1 cellular context compared by ENCODE assay signal in the genomic region with DNA sequence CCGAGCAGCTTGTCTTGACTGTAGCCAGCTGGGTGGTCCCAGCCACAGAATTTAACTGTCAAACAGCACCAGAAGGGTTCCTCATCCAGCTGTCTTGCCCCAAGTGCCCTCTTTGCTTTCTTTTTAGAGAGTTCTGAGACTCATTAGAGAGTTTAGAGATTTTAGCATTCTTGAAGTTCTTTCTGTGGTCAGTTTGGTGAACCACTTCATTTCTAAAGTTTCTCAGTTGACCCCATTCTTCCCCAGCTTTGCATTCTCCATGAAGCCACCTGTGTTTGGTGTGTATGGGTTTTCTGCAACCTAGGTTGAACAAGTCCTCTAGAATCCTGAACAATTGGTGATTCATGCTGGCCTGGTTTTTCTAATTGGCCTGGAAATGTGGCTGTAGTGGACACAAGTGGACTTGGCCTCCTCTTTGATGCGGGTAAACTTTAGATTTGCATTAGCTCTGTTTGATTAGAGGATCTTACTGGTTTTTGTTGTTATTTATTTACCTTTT.
TF ChIP-seq lines count a peak whose summit lies in the region.

No MANE protein-coding gene starts in this region.

TF ChIP-seq in GM12878, 131 proteins besides CTCF, POLR2A, EP300 and RAD21 (continues in another document):
- TF ChIP-seq, protein P1, sequence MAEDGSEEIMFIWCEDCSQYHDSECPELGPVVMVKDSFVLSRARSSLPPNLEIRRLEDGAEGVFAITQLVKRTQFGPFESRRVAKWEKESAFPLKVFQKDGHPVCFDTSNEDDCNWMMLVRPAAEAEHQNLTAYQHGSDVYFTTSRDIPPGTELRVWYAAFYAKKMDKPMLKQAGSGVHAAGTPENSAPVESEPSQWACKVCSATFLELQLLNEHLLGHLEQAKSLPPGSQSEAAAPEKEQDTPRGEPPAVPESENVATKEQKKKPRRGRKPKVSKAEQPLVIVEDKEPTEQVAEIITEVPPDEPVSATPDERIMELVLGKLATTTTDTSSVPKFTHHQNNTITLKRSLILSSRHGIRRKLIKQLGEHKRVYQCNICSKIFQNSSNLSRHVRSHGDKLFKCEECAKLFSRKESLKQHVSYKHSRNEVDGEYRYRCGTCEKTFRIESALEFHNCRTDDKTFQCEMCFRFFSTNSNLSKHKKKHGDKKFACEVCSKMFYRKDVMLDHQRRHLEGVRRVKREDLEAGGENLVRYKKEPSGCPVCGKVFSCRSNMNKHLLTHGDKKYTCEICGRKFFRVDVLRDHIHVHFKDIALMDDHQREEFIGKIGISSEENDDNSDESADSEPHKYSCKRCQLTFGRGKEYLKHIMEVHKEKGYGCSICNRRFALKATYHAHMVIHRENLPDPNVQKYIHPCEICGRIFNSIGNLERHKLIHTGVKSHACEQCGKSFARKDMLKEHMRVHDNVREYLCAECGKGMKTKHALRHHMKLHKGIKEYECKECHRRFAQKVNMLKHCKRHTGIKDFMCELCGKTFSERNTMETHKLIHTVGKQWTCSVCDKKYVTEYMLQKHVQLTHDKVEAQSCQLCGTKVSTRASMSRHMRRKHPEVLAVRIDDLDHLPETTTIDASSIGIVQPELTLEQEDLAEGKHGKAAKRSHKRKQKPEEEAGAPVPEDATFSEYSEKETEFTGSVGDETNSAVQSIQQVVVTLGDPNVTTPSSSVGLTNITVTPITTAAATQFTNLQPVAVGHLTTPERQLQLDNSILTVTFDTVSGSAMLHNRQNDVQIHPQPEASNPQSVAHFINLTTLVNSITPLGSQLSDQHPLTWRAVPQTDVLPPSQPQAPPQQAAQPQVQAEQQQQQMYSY (CRISPR knock-in tag; IDR thresholded peaks at IDR 0.05): no peak
- TF ChIP-seq EGR1 (IDR thresholded peaks at IDR 0.05; ENCODE audit: borderline replicate concordance in 1 of 2, low read depth in 2 of 2, low read length in 2 of 2) (no peak), MEF2B (IDR thresholded peaks at IDR 0.05; ENCODE audit: partially characterized antibody, poor library complexity, severe bottlenecking) (peak; percentile 49), MTA3 (IDR thresholded peaks at IDR 0.05; ENCODE audit: borderline replicate concordance, low read length) (no peak), ESRRA (IDR thresholded peaks at IDR 0.05; ENCODE audit: low read length) (no peak), ZNF24 (IDR thresholded peaks at IDR 0.05) (no peak), LARP7 (IDR thresholded peaks at IDR 0.05) (no peak), CHD4 (IDR thresholded peaks at IDR 0.05) (no peak), SMAD5 (IDR thresholded peaks at IDR 0.05; ENCODE audit: low read depth) (no peak), RBBP5 (conservative IDR thresholded peaks at IDR 0.05) (no peak), NR2C2 (IDR thresholded peaks at IDR 0.05; ENCODE audit: borderline replicate concordance, control insufficient read depth, insufficient read length, low read depth) (no peak), TBL1XR1 (IDR thresholded peaks at IDR 0.05; ENCODE audit: low read depth, low read length) (peak; percentile 91), ASH2L (IDR thresholded peaks at IDR 0.05; ENCODE audit: borderline replicate concordance, low read depth) (0 out of 2 replicates have a peak, but pooled peaks have one; percentile 43), NBN (IDR thresholded peaks at IDR 0.05) (peak; percentile 69; the same call in 1 of the 2 replicates), RB1 (IDR thresholded peaks at IDR 0.05; ENCODE audit: borderline replicate concordance) (no peak), SMARCA5 (IDR thresholded peaks at IDR 0.05) (no peak), MEF2A (IDR thresholded peaks at IDR 0.05; ENCODE audit: insufficient read depth, low read depth, low read length) (peak; percentile 49; the same call in 1 of the 2 replicates), EED (IDR thresholded peaks at IDR 0.05; ENCODE audit: low read depth) (peak; percentile 75), GABPA (IDR thresholded peaks at IDR 0.05; ENCODE audit: low read depth) (peak; percentile 36; the same call in 1 of the 2 replicates), TAF1 (IDR thresholded peaks at IDR 0.05; ENCODE audit: borderline replicate concordance, low read depth, low read length) (0 out of 2 replicates have a peak, but pooled peaks have one; percentile 5), BCL11A (IDR thresholded peaks at IDR 0.05; ENCODE audit: low read depth, low read length) (peak; percentile 86), TARDBP (IDR thresholded peaks at IDR 0.05; ENCODE audit: borderline replicate concordance) (no peak; the same call in 1 of the 2 replicates), CEBPB (IDR thresholded peaks at IDR 0.05; ENCODE audit: borderline replicate concordance in 1 of 2, low read depth in 2 of 2, low read length in 2 of 2) (0 out of 4 replicates have a peak, but pooled peaks of 1 of the 2 experiments have one; percentile 59), YY1 (IDR thresholded peaks at IDR 0.05; ENCODE audit: low read depth, low read length) (no peak), EZH2 (IDR thresholded peaks at IDR 0.05; ENCODE audit: borderline replicate concordance, control insufficient read depth, low read depth, low read length) (no peak), POLR2AphosphoS5 (IDR thresholded peaks at IDR 0.05; ENCODE audit: low read length) (no peak), ZBED1 (IDR thresholded peaks at IDR 0.05; ENCODE audit: borderline replicate concordance) (0 out of 2 replicates have a peak, but pooled peaks have one; percentile 34), IRF4 (IDR thresholded peaks at IDR 0.05; ENCODE audit: low read depth, low read length) (peak; percentile 63), CBX5 (IDR thresholded peaks at IDR 0.05; ENCODE audit: low read depth) (no peak), ZNF622 (IDR thresholded peaks at IDR 0.05) (no peak), PAX5 (IDR thresholded peaks at IDR 0.05; ENCODE audit: borderline replicate concordance, low read depth, low read length) (peak; percentile 82; the same call in 1 of the 2 replicates), MXI1 (IDR thresholded peaks at IDR 0.05; ENCODE audit: low read depth, low read length) (no peak), DPF2 (IDR thresholded peaks at IDR 0.05) (peak; percentile 60; the same call in 1 of the 2 replicates), ZNF217 (IDR thresholded peaks at IDR 0.05) (no peak), ZZZ3 (IDR thresholded peaks at IDR 0.05; ENCODE audit: control insufficient read depth, insufficient read length, low read depth) (no peak), NFYA (IDR thresholded peaks at IDR 0.05; ENCODE audit: borderline replicate concordance, low read depth, low read length) (no peak), NRF1 (conservative IDR thresholded peaks at IDR 0.05; ENCODE audit: low read depth, low read length) (no peak)
- TF ChIP-seq, protein P2, sequence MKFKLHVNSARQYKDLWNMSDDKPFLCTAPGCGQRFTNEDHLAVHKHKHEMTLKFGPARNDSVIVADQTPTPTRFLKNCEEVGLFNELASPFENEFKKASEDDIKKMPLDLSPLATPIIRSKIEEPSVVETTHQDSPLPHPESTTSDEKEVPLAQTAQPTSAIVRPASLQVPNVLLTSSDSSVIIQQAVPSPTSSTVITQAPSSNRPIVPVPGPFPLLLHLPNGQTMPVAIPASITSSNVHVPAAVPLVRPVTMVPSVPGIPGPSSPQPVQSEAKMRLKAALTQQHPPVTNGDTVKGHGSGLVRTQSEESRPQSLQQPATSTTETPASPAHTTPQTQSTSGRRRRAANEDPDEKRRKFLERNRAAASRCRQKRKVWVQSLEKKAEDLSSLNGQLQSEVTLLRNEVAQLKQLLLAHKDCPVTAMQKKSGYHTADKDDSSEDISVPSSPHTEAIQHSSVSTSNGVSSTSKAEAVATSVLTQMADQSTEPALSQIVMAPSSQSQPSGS (IDR thresholded peaks at IDR 0.05; ENCODE audit: low read length): no peak
- TF ChIP-seq, protein P3, sequence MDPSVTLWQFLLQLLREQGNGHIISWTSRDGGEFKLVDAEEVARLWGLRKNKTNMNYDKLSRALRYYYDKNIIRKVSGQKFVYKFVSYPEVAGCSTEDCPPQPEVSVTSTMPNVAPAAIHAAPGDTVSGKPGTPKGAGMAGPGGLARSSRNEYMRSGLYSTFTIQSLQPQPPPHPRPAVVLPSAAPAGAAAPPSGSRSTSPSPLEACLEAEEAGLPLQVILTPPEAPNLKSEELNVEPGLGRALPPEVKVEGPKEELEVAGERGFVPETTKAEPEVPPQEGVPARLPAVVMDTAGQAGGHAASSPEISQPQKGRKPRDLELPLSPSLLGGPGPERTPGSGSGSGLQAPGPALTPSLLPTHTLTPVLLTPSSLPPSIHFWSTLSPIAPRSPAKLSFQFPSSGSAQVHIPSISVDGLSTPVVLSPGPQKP (IDR thresholded peaks at IDR 0.05; ENCODE audit: low read depth, low read length): no peak
- TF ChIP-seq, protein P4, sequence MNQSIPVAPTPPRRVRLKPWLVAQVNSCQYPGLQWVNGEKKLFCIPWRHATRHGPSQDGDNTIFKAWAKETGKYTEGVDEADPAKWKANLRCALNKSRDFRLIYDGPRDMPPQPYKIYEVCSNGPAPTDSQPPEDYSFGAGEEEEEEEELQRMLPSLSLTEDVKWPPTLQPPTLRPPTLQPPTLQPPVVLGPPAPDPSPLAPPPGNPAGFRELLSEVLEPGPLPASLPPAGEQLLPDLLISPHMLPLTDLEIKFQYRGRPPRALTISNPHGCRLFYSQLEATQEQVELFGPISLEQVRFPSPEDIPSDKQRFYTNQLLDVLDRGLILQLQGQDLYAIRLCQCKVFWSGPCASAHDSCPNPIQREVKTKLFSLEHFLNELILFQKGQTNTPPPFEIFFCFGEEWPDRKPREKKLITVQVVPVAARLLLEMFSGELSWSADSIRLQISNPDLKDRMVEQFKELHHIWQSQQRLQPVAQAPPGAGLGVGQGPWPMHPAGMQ (IDR thresholded peaks at IDR 0.05; ENCODE audit: borderline replicate concordance): no peak
- TF ChIP-seq, protein P5, sequence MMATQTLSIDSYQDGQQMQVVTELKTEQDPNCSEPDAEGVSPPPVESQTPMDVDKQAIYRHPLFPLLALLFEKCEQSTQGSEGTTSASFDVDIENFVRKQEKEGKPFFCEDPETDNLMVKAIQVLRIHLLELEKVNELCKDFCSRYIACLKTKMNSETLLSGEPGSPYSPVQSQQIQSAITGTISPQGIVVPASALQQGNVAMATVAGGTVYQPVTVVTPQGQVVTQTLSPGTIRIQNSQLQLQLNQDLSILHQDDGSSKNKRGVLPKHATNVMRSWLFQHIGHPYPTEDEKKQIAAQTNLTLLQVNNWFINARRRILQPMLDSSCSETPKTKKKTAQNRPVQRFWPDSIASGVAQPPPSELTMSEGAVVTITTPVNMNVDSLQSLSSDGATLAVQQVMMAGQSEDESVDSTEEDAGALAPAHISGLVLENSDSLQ (IDR thresholded peaks at IDR 0.05): no peak
- TF ChIP-seq, protein P6, sequence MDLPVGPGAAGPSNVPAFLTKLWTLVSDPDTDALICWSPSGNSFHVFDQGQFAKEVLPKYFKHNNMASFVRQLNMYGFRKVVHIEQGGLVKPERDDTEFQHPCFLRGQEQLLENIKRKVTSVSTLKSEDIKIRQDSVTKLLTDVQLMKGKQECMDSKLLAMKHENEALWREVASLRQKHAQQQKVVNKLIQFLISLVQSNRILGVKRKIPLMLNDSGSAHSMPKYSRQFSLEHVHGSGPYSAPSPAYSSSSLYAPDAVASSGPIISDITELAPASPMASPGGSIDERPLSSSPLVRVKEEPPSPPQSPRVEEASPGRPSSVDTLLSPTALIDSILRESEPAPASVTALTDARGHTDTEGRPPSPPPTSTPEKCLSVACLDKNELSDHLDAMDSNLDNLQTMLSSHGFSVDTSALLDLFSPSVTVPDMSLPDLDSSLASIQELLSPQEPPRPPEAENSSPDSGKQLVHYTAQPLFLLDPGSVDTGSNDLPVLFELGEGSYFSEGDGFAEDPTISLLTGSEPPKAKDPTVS (IDR thresholded peaks at IDR 0.05; ENCODE audit: low read depth, low read length): no peak
- TF ChIP-seq, protein P7, sequence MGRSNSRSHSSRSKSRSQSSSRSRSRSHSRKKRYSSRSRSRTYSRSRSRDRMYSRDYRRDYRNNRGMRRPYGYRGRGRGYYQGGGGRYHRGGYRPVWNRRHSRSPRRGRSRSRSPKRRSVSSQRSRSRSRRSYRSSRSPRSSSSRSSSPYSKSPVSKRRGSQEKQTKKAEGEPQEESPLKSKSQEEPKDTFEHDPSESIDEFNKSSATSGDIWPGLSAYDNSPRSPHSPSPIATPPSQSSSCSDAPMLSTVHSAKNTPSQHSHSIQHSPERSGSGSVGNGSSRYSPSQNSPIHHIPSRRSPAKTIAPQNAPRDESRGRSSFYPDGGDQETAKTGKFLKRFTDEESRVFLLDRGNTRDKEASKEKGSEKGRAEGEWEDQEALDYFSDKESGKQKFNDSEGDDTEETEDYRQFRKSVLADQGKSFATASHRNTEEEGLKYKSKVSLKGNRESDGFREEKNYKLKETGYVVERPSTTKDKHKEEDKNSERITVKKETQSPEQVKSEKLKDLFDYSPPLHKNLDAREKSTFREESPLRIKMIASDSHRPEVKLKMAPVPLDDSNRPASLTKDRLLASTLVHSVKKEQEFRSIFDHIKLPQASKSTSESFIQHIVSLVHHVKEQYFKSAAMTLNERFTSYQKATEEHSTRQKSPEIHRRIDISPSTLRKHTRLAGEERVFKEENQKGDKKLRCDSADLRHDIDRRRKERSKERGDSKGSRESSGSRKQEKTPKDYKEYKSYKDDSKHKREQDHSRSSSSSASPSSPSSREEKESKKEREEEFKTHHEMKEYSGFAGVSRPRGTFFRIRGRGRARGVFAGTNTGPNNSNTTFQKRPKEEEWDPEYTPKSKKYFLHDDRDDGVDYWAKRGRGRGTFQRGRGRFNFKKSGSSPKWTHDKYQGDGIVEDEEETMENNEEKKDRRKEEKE (IDR thresholded peaks at IDR 0.05): no peak
- TF ChIP-seq, protein P8, sequence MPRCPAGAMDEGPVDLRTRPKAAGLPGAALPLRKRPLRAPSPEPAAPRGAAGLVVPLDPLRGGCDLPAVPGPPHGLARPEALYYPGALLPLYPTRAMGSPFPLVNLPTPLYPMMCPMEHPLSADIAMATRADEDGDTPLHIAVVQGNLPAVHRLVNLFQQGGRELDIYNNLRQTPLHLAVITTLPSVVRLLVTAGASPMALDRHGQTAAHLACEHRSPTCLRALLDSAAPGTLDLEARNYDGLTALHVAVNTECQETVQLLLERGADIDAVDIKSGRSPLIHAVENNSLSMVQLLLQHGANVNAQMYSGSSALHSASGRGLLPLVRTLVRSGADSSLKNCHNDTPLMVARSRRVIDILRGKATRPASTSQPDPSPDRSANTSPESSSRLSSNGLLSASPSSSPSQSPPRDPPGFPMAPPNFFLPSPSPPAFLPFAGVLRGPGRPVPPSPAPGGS (IDR thresholded peaks at IDR 0.05; ENCODE audit: borderline replicate concordance, insufficient read depth, low read depth, low read length, poor library complexity, severe bottlenecking): no peak
- TF ChIP-seq, protein P9, sequence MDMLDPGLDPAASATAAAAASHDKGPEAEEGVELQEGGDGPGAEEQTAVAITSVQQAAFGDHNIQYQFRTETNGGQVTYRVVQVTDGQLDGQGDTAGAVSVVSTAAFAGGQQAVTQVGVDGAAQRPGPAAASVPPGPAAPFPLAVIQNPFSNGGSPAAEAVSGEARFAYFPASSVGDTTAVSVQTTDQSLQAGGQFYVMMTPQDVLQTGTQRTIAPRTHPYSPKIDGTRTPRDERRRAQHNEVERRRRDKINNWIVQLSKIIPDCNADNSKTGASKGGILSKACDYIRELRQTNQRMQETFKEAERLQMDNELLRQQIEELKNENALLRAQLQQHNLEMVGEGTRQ (IDR thresholded peaks at IDR 0.05; ENCODE audit: borderline replicate concordance, low read depth, low read length): no peak
- TF ChIP-seq, protein P10, sequence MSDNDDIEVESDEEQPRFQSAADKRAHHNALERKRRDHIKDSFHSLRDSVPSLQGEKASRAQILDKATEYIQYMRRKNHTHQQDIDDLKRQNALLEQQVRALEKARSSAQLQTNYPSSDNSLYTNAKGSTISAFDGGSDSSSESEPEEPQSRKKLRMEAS (IDR thresholded peaks at IDR 0.05; ENCODE audit: low read depth, low read length): 0 out of 2 replicates have a peak, but pooled peaks have one; percentile 36
